Comparison of ENCODE assay signal across 25 cellular contexts in the genomic region with DNA sequence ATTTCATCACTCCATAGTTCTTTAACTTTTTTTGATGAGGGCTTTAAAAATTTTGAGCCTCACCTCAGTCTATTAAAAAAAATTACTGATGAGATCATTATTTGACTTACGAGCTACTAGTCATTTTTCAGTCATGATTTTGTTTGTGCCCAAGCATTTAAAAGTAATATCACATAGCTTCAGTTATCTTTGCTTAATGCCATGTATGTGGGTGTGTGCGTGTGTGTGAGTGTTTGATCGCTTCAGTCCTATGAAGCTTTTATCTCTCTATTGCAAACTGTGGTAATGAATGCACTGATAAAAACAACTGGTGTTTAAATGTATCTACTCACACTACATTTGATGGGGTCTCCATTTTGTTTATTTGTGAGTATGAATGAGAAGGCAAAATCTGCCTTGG. TPM values are rescaled to one million over a fixed set of nuclear protein-coding genes. Genes with fewer than 3 reads are reported as not detected.
"Had no signal": no experiment of that assay in that cellular context is flagged by ENCODE, and none has a peak within 500 bp of the region (broad histone marks: within the 10 kb centered on the region; RNA-seq: fewer than 3 reads in every experiment).

No MANE protein-coding gene starts in this region.

- H3K27me3 ChIP-seq: gastrocnemius medialis, heart right ventricle, right atrium auricular region, testis, tibial nerve, upper lobe of right lung, vagina had no signal

- H3K27ac ChIP-seq: coronary artery, gastrocnemius medialis, heart right ventricle, right atrium auricular region, testis, tibial nerve, upper lobe of right lung, vagina had no signal

- H3K4me1 ChIP-seq: gastrocnemius medialis, heart right ventricle, right atrium auricular region, testis, tibial nerve, upper lobe of right lung, vagina had no signal

- H3K4me3 ChIP-seq: coronary artery, gastrocnemius medialis, heart right ventricle, mucosa of descending colon, right atrium auricular region, testis, tibial nerve, upper lobe of right lung, vagina had no signal

- ATAC-seq: esophagus mucosa; gastrocnemius medialis; heart right ventricle; mucosa of descending colon; natural killer cell; stimulated activated effector memory CD8-positive, alpha-beta T cell treated with anti-CD3 and anti-CD28 coated beads, Interleukin-12 subunit alpha, Interleukin-12 subunit beta, amount 100 ng/mL, for 72 hours; stimulated activated naive CD8-positive, alpha-beta T cell treated with anti-CD3 and anti-CD28 coated beads, Interleukin-15, amount 100 ng/mL, for 72 hours; upper lobe of right lung had no signal

- DNase-seq: effector CD4-positive, alpha-beta T cell; endodermal cell; gastrocnemius medialis; heart right ventricle; hypothalamus; kidney glomerular epithelial cell; mammary epithelial cell; mucosa of descending colon; natural killer cell; posterior cingulate gyrus; small intestine; stimulated activated CD4-positive, alpha-beta T cell treated with anti-CD3 and anti-CD28 coated beads, Interleukin-2, amount 100 ng/mL, for 48 hours; stimulated activated naive CD8-positive, alpha-beta T cell treated with anti-CD3 and anti-CD28 coated beads, Interleukin-15, amount 100 ng/mL, for 72 hours; testis; upper lobe of right lung had no signal

- H3K9me3 ChIP-seq: gastrocnemius medialis, mucosa of descending colon, right atrium auricular region, testis, tibial nerve, upper lobe of right lung, vagina had no signal

- H3K36me3 ChIP-seq: gastrocnemius medialis, heart right ventricle, right atrium auricular region, upper lobe of right lung, vagina had no signal

RNA-seq across cellular contexts. Expression of gene SHOX2, which starts 53.5 kb away (rescaled TPM):
- total RNA-seq: dermis microvascular lymphatic vessel endothelial cell, endothelial cell of umbilical vein, esophagus mucosa, fibroblast of villous mesenchyme, natural killer cell, osteocyte had no signal
